ENCODE assay signal across 1 cellular context in the genomic region with DNA sequence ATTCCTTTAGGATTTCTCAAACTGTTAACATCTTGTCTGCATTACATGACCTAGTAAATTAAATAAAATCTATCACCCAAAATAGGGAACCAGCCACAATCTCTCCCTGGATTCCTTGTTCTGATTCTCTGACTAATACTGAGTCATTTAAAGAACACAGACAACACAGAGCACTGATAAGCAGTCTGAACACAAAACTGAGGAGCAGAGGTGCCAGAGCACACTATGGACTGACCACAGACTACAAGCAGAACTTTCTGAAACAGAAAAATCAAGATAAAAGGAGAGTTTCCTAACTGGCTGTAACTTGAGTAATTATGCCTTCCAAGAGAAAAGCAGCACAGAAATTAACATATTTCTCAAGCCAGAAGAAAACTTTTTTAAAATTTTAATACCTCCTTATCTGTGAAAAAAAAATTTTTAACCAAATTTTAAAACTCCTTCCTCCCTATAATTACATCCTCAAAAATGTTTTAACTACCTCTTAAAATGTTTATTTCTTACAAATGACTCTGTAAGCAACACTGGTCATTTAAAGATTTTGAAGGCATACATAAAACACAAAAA.
TF ChIP-seq lines count a peak whose summit lies in the region.

No MANE protein-coding gene starts in this region.

TF ChIP-seq in K562, 482 proteins besides CTCF, POLR2A, EP300 and RAD21 (continued from another document and continues in another):
- TF ChIP-seq, protein P1, sequence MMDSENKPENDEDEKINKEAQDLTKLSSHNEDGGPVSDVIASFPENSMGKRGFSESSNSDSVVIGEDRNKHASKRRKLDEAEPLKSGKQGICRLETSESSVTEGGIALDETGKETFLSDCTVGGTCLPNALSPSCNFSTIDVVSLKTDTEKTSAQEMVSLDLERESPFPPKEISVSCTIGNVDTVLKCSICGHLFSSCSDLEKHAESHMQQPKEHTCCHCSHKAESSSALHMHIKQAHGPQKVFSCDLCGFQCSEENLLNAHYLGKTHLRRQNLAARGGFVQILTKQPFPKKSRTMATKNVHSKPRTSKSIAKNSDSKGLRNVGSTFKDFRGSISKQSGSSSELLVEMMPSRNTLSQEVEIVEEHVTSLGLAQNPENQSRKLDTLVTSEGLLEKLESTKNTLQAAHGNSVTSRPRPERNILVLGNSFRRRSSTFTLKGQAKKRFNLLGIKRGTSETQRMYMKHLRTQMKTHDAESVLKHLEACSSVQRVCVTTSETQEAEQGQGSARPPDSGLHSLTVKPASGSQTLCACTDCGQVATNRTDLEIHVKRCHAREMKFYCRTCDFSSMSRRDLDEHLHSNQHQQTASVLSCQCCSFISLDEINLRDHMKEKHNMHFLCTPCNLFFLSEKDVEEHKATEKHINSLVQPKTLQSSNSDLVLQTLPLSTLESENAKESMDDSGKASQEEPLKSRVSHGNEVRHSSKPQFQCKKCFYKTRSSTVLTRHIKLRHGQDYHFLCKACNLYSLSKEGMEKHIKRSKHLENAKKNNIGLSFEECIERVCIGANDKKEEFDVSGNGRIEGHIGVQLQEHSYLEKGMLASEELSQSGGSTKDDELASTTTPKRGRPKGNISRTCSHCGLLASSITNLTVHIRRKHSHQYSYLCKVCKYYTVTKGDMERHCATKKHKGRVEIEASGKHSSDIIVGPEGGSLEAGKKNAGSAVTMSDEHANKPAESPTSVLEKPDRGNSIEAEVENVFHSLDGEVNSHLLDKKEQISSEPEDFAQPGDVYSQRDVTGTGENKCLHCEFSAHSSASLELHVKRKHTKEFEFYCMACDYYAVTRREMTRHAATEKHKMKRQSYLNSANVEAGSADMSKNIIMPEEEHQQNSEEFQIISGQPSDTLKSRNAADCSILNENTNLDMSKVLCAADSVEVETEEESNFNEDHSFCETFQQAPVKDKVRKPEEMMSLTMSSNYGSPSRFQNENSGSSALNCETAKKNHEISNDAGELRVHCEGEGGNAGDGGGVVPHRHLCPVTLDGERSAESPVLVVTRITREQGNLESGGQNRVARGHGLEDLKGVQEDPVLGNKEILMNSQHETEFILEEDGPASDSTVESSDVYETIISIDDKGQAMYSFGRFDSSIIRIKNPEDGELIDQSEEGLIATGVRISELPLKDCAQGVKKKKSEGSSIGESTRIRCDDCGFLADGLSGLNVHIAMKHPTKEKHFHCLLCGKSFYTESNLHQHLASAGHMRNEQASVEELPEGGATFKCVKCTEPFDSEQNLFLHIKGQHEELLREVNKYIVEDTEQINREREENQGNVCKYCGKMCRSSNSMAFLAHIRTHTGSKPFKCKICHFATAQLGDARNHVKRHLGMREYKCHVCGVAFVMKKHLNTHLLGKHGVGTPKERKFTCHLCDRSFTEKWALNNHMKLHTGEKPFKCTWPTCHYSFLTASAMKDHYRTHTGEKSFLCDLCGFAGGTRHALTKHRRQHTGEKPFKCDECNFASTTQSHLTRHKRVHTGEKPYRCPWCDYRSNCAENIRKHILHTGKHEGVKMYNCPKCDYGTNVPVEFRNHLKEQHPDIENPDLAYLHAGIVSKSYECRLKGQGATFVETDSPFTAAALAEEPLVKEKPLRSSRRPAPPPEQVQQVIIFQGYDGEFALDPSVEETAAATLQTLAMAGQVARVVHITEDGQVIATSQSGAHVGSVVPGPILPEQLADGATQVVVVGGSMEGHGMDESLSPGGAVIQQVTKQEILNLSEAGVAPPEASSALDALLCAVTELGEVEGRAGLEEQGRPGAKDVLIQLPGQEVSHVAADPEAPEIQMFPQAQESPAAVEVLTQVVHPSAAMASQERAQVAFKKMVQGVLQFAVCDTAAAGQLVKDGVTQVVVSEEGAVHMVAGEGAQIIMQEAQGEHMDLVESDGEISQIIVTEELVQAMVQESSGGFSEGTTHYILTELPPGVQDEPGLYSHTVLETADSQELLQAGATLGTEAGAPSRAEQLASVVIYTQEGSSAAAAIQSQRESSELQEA (IDR thresholded peaks at IDR 0.05; ENCODE audit: low read depth), result no peak
- TF ChIP-seq FOXP1 (CRISPR knock-in tag; IDR thresholded peaks at IDR 0.05) (no peak), NR2C2 (CRISPR knock-in tag; IDR thresholded peaks at IDR 0.05) (no peak), NR2C2 (tag; IDR thresholded peaks at IDR 0.05) (no peak), RAD51 (IDR thresholded peaks at IDR 0.05; ENCODE audit: borderline replicate concordance, low read depth) (no peak), KDM5B (IDR thresholded peaks at IDR 0.05; ENCODE audit: insufficient replicate concordance, low read depth, low read length) (no peak), TBP (optimal IDR thresholded peaks at IDR 0.05; ENCODE audit: low read depth, low read length) (no peak), NFYB (IDR thresholded peaks at IDR 0.05; ENCODE audit: extremely low read depth, insufficient read length) (no peak), JUNB (CRISPR knock-in tag; conservative IDR thresholded peaks at IDR 0.05) (no peak), PRPF4 (IDR thresholded peaks at IDR 0.05; ENCODE audit: insufficient read depth, low read depth, low read length, poor library complexity, severe bottlenecking) (no peak), ZNF133 (CRISPR knock-in tag; IDR thresholded peaks at IDR 0.05) (no peak)
- TF ChIP-seq, protein P2, sequence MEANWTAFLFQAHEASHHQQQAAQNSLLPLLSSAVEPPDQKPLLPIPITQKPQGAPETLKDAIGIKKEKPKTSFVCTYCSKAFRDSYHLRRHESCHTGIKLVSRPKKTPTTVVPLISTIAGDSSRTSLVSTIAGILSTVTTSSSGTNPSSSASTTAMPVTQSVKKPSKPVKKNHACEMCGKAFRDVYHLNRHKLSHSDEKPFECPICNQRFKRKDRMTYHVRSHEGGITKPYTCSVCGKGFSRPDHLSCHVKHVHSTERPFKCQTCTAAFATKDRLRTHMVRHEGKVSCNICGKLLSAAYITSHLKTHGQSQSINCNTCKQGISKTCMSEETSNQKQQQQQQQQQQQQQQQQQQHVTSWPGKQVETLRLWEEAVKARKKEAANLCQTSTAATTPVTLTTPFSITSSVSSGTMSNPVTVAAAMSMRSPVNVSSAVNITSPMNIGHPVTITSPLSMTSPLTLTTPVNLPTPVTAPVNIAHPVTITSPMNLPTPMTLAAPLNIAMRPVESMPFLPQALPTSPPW (CRISPR knock-in tag; IDR thresholded peaks at IDR 0.05), result no peak
- TF ChIP-seq, protein P3, sequence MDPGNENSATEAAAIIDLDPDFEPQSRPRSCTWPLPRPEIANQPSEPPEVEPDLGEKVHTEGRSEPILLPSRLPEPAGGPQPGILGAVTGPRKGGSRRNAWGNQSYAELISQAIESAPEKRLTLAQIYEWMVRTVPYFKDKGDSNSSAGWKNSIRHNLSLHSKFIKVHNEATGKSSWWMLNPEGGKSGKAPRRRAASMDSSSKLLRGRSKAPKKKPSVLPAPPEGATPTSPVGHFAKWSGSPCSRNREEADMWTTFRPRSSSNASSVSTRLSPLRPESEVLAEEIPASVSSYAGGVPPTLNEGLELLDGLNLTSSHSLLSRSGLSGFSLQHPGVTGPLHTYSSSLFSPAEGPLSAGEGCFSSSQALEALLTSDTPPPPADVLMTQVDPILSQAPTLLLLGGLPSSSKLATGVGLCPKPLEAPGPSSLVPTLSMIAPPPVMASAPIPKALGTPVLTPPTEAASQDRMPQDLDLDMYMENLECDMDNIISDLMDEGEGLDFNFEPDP (CRISPR knock-in tag; IDR thresholded peaks at IDR 0.05), result no peak
- TF ChIP-seq, protein P4, sequence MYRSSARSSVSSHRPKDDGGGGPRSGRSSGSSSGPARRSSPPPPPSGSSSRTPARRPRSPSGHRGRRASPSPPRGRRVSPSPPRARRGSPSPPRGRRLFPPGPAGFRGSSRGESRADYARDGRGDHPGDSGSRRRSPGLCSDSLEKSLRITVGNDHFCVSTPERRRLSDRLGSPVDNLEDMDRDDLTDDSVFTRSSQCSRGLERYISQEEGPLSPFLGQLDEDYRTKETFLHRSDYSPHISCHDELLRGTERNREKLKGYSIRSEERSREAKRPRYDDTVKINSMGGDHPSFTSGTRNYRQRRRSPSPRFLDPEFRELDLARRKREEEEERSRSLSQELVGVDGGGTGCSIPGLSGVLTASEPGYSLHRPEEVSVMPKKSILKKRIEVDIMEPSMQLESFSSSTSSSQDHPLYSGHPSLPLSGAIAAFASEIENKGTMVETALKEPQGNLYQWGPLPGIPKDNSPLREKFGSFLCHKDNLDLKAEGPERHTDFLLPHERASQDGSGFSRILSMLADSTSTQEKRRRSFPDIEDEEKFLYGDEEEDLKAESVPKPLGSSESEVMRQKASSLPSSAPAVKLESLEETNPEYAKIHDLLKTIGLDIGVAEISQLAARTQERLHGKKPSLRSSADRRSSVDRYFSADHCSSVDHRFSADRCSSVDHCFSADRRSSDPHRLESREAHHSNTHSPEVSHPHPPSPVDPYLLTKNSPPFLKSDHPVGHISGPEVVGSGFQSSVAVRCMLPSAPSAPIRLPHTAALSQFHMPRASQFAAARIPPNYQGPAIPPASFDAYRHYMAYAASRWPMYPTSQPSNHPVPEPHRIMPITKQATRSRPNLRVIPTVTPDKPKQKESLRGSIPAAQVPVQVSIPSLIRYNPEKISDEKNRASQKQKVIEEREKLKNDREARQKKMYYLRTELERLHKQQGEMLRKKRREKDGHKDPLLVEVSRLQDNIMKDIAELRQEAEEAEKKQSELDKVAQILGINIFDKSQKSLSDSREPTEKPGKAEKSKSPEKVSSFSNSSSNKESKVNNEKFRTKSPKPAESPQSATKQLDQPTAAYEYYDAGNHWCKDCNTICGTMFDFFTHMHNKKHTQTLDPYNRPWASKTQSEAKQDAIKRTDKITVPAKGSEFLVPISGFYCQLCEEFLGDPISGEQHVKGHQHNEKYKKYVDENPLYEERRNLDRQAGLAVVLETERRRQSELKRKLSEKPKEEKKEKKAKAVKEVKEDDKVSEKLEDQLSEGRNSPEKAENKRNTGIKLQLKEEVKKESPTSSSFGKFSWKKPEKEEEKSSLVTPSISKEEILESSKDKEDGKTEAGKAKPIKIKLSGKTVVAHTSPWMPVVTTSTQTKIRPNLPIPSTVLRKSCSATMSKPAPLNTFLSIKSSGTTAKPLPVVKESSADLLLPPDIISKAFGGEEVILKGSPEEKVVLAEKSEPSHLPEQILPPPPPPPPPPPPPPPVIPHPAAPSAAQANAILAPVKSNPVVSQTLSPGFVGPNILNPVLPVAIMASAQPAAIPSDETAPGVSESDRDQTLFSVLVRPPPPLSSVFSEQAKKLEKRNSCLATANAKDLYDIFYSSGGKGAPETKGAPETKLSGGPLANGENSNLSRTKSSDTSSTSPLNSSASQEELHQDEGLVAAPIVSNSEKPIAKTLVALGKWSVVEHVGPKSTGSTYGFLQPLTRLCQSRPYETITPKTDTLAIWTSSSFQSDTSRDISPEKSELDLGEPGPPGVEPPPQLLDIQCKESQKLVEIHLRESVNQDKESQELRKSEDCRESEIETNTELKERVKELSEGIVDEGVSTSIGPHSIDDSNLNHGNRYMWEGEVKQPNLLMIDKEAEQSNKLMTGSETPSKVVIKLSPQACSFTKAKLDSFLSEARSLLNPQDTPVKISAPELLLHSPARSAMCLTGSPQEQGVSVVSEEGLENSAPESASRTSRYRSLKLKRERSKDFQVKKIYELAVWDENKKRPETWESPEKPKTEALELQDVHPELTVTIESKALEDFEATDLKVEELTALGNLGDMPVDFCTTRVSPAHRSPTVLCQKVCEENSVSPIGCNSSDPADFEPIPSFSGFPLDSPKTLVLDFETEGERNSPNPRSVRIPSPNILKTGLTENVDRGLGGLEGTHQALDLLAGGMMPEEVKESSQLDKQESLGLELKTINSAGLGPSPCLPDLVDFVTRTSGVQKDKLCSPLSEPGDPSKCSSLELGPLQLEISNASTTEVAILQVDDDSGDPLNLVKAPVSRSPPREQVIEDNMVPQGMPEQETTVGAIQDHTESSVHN (IDR thresholded peaks at IDR 0.05; ENCODE audit: borderline replicate concordance in 1 of 2, low read depth in 1 of 2), result no peak
- TF ChIP-seq, protein P5, sequence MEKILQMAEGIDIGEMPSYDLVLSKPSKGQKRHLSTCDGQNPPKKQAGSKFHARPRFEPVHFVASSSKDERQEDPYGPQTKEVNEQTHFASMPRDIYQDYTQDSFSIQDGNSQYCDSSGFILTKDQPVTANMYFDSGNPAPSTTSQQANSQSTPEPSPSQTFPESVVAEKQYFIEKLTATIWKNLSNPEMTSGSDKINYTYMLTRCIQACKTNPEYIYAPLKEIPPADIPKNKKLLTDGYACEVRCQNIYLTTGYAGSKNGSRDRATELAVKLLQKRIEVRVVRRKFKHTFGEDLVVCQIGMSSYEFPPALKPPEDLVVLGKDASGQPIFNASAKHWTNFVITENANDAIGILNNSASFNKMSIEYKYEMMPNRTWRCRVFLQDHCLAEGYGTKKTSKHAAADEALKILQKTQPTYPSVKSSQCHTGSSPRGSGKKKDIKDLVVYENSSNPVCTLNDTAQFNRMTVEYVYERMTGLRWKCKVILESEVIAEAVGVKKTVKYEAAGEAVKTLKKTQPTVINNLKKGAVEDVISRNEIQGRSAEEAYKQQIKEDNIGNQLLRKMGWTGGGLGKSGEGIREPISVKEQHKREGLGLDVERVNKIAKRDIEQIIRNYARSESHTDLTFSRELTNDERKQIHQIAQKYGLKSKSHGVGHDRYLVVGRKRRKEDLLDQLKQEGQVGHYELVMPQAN (IDR thresholded peaks at IDR 0.05; ENCODE audit: borderline replicate concordance), result no peak
- TF ChIP-seq, protein P6, sequence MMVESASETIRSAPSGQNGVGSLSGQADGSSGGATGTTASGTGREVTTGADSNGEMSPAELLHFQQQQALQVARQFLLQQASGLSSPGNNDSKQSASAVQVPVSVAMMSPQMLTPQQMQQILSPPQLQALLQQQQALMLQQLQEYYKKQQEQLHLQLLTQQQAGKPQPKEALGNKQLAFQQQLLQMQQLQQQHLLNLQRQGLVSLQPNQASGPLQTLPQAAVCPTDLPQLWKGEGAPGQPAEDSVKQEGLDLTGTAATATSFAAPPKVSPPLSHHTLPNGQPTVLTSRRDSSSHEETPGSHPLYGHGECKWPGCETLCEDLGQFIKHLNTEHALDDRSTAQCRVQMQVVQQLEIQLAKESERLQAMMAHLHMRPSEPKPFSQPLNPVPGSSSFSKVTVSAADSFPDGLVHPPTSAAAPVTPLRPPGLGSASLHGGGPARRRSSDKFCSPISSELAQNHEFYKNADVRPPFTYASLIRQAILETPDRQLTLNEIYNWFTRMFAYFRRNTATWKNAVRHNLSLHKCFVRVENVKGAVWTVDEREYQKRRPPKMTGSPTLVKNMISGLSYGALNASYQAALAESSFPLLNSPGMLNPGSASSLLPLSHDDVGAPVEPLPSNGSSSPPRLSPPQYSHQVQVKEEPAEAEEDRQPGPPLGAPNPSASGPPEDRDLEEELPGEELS (CRISPR knock-in tag; IDR thresholded peaks at IDR 0.05; ENCODE audit: borderline replicate concordance), result no peak
- TF ChIP-seq, protein P7, sequence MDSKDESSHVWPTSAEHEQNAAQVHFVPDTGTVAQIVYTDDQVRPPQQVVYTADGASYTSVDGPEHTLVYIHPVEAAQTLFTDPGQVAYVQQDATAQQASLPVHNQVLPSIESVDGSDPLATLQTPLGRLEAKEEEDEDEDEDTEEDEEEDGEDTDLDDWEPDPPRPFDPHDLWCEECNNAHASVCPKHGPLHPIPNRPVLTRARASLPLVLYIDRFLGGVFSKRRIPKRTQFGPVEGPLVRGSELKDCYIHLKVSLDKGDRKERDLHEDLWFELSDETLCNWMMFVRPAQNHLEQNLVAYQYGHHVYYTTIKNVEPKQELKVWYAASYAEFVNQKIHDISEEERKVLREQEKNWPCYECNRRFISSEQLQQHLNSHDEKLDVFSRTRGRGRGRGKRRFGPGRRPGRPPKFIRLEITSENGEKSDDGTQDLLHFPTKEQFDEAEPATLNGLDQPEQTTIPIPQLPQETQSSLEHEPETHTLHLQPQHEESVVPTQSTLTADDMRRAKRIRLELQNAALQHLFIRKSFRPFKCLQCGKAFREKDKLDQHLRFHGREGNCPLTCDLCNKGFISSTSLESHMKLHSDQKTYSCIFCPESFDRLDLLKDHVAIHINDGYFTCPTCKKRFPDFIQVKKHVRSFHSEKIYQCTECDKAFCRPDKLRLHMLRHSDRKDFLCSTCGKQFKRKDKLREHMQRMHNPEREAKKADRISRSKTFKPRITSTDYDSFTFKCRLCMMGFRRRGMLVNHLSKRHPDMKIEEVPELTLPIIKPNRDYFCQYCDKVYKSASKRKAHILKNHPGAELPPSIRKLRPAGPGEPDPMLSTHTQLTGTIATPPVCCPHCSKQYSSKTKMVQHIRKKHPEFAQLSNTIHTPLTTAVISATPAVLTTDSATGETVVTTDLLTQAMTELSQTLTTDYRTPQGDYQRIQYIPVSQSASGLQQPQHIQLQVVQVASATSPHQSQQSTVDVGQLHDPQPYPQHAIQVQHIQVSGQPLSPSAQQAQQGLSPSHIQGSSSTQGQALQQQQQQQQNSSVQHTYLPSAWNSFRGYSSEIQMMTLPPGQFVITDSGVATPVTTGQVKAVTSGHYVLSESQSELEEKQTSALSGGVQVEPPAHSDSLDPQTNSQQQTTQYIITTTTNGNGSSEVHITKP (IDR thresholded peaks at IDR 0.05; ENCODE audit: partially characterized antibody), result no peak
